In the genomic region with DNA sequence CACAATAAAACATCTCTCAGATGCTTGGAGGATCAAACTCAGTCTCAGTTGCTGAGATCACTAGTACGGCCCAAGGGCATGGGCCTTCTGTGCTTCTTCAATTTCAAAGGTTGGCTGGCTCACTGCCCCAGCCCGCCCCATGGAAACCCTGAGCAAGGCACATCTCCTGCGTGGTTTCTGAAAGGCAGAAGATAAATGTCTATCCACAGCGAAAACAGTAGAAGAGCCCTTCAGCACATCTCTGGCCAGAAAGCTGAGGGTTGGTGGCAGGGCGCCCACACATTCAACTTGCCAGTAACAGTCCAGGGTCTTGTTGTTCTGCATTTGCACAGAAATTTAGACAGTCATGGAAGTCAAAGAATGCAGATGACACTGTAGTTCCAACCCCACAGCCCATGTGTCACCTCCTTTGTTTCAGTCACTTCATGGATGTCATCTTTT, we compare ENCODE assay signal across 19 cellular contexts. TPM values are rescaled to one million over a fixed set of nuclear protein-coding genes. Genes with fewer than 3 reads are reported as not detected.
DNase-seq lines count a peak whose midpoint lies in the region; ATAC-seq and TF ChIP-seq lines count a peak whose summit lies in the region.
"Had no signal": no experiment of that assay in that cellular context is flagged by ENCODE, and none has a peak within 500 bp of the region (broad histone marks: within the 10 kb centered on the region; RNA-seq: fewer than 3 reads in every experiment).

No MANE protein-coding gene starts in this region.

- H3K36me3 ChIP-seq in esophagus muscularis mucosa: no peaks in the 10 kb centered on the region
- no peaks in the 10 kb centered on the region for H3K36me3 ChIP-seq in endodermal cell (ENCODE audit: control insufficient read depth, insufficient read depth, low read length)
- H3K36me3 ChIP-seq: spleen had no signal

- H3K27ac Mint-ChIP-seq in nephron progenitor cell: peak overlapping the region; percentile 20
- H3K27ac Mint-ChIP-seq in endodermal cell: no peak overlapping the region
- H3K27ac Mint-ChIP-seq: activated CD4-positive, alpha-beta T cell treated with anti-CD3 and anti-CD28 coated beads, Interleukin-2, amount 10 ng/mL, durations not matched to agents 7 days and 5 days; activated naive CD8-positive, alpha-beta T cell; stimulated activated naive B cell treated with anti-CD40 and anti-IgM and Interleukin-4, amounts not matched to agents 10 μg/mL and 1 μg/mL and 100 μg/mL, for 72 hours had no signal

- peaks cover 6% of the 10 kb centered on the region for H3K36me3 Mint-ChIP-seq in nephron progenitor cell (ENCODE audit: low read depth)
- H3K36me3 Mint-ChIP-seq in endodermal cell (ENCODE audit: low read depth): no peaks in the 10 kb centered on the region
- H3K36me3 Mint-ChIP-seq: activated naive CD8-positive, alpha-beta T cell; stimulated activated naive B cell treated with anti-CD40 and anti-IgM and Interleukin-4, amounts not matched to agents 10 μg/mL and 1 μg/mL and 100 μg/mL, for 72 hours had no signal

- DNase-seq in Right ventricle myocardium inferior (ENCODE audit: missing footprints) (no peak), cardiac septum (ENCODE audit: low spot score) (no peak), esophagus muscularis mucosa (ENCODE audit: extremely low spot score) (no peak), nephron progenitor cell (no peak), NCI-H526 treated with DMSO at 0.1 percent for 48 hours (lab: John Stamatoyannopoulos, UW) (no peak), endodermal cell (no peak)
- DNase-seq in stimulated activated CD4-positive, alpha-beta T cell treated with anti-CD3 and anti-CD28 coated beads, Interleukin-2, amount 100 ng/mL, for 48 hours: no peak
- DNase-seq: activated CD4-positive, alpha-beta T cell treated with anti-CD3 and anti-CD28 coated beads, Interleukin-2, amount 10 ng/mL, durations not matched to agents 7 days and 5 days; activated T-cell treated with anti-CD3 and anti-CD28 coated beads, Interleukin-2, amount 50 U/mL, for 1 hour; kidney glomerular epithelial cell; NCI-H1092 treated with DMSO at 0.1 percent for 48 hours; NCI-H2171 treated with DMSO at 0.1 percent for 48 hours; SHP77 treated with DMSO at 0.1 percent for 48 hours; spleen; stimulated activated naive B cell treated with anti-CD40 and anti-IgM and Interleukin-4, amounts not matched to agents 10 μg/mL and 1 μg/mL and 100 μg/mL, for 72 hours had no signal

- peak overlapping the region; percentile 10 to 70 (median 30) for H3K27ac ChIP-seq in esophagus muscularis mucosa (replicated peaks in 1 of 4)
- no peak overlapping the region for H3K27ac ChIP-seq in endodermal cell (ENCODE audit: low read depth, low read length)
- H3K27ac ChIP-seq: parathyroid adenoma, spleen had no signal

- H3K9me3 Mint-ChIP-seq in nephron progenitor cell (peaks cover 9% of the 10 kb centered on the region), endodermal cell (peaks cover under 1% of the 10 kb centered on the region)
- H3K9me3 Mint-ChIP-seq: activated CD4-positive, alpha-beta T cell treated with anti-CD3 and anti-CD28 coated beads, Interleukin-2, amount 10 ng/mL, durations not matched to agents 7 days and 5 days; IgD-negative memory B cell; stimulated activated naive B cell treated with anti-CD40 and anti-IgM and Interleukin-4, amounts not matched to agents 10 μg/mL and 1 μg/mL and 100 μg/mL, for 72 hours had no signal

- H3K27me3 Mint-ChIP-seq in nephron progenitor cell (ENCODE audit: low read depth, poor library complexity) (peaks cover 3% of the 10 kb centered on the region), endodermal cell (ENCODE audit: insufficient read depth) (peaks cover 8% of the 10 kb centered on the region)
- H3K27me3 Mint-ChIP-seq: activated naive CD8-positive, alpha-beta T cell; IgD-negative memory B cell; stimulated activated naive B cell treated with anti-CD40 and anti-IgM and Interleukin-4, amounts not matched to agents 10 μg/mL and 1 μg/mL and 100 μg/mL, for 72 hours had no signal

- no peak for TF ChIP-seq POLR2A in esophagus muscularis mucosa (IDR thresholded peaks at IDR 0.05; ENCODE audit: low read depth)

- TF ChIP-seq CTCF in esophagus muscularis mucosa (IDR thresholded peaks at IDR 0.05) (no peak), nephron progenitor cell (IDR thresholded peaks at IDR 0.05) (no peak), endodermal cell (conservative IDR thresholded peaks at IDR 0.05) (no peak)

- H3K27me3 ChIP-seq in esophagus muscularis mucosa: no peaks in the 10 kb centered on the region
- no peaks in the 10 kb centered on the region for H3K27me3 ChIP-seq in endodermal cell (ENCODE audit: control insufficient read depth, insufficient read depth, low read length, poor library complexity, severe bottlenecking)
- H3K27me3 ChIP-seq: spleen had no signal

- H3K4me1 ChIP-seq in esophagus muscularis mucosa (peaks cover 0 to 19% (median 14%) of the 10 kb centered on the region in 4 donors), endodermal cell (ENCODE audit: control insufficient read depth, insufficient read depth, low read length) (no peaks in the 10 kb centered on the region)
- H3K4me1 ChIP-seq: parathyroid adenoma had no signal

- H3K9ac ChIP-seq in endodermal cell (ENCODE audit: extremely low read depth, low read length, poor library complexity, severe bottlenecking): no peak overlapping the region
- H3K9ac ChIP-seq: parathyroid adenoma had no signal

- no peak for TF ChIP-seq EP300 in esophagus muscularis mucosa (IDR thresholded peaks at IDR 0.05)

- intact Hi-C loops in Right ventricle myocardium inferior (cut with DNase I): no loop called here
- intact Hi-C loops in cardiac septum (cut with DNase I): loop anchor here (5.0 kb wide), 1 partner anchor 199 kb away; no protein-coding TSS in a partner anchor
- intact Hi-C loops in esophagus muscularis mucosa (cut with DNase I): no loop called here

- 68% methylated on average over 5 of the region's 5 CpGs for WGBS in esophagus muscularis mucosa
- WGBS in endodermal cell (ENCODE audit: insufficient coverage in 1 of 2, insufficient read length in 1 of 2), 2 experiments: 89 to 90% methylated on average over 4 to 5 of the region's 5 CpGs

- H3K9me3 ChIP-seq in esophagus muscularis mucosa: no peaks in the 10 kb centered on the region
- no peaks in the 10 kb centered on the region for H3K9me3 ChIP-seq in endodermal cell (ENCODE audit: control insufficient read depth, low read length)
- H3K9me3 ChIP-seq: spleen had no signal

- ATAC-seq in Right ventricle myocardium inferior: peak; percentile 69
- no peak for ATAC-seq in GM19324 (IDR thresholded peaks at IDR 0.05; ENCODE audit: low FRiP score, unreplicated experiment)
- ATAC-seq: stimulated activated naive B cell treated with anti-CD40 and anti-IgM and Interleukin-4, amounts not matched to agents 10 μg/mL and 1 μg/mL and 100 μg/mL, for 72 hours had no signal

- H3K4me3 ChIP-seq in esophagus muscularis mucosa (no peak overlapping the region), endodermal cell (ENCODE audit: low read length) (no peak overlapping the region)
- H3K4me3 ChIP-seq: spleen had no signal

- peaks cover 28% of the 10 kb centered on the region for H3K4me1 Mint-ChIP-seq in nephron progenitor cell
- H3K4me1 Mint-ChIP-seq in endodermal cell: no peaks in the 10 kb centered on the region

- H3K4me3 Mint-ChIP-seq in nephron progenitor cell (no peak overlapping the region), endodermal cell (no peak overlapping the region)
- H3K4me3 Mint-ChIP-seq: activated CD4-positive, alpha-beta T cell treated with anti-CD3 and anti-CD28 coated beads, Interleukin-2, amount 10 ng/mL, durations not matched to agents 7 days and 5 days; activated naive CD8-positive, alpha-beta T cell; stimulated activated naive B cell treated with anti-CD40 and anti-IgM and Interleukin-4, amounts not matched to agents 10 μg/mL and 1 μg/mL and 100 μg/mL, for 72 hours had no signal

RNA-seq across cellular contexts. Expression of a gene that starts 24.0 kb away (rescaled TPM):
- total RNA-seq in Right ventricle myocardium inferior: 41.0 TPM
- 95.3 TPM for total RNA-seq in cardiac septum
- total RNA-seq in esophagus muscularis mucosa: 10 to 100 TPM; 30.6 to 43.0 (median 40.0) TPM
- total RNA-seq in endodermal cell: 10 to 100 TPM; 20.3 to 32.2 TPM
- polyA plus RNA-seq in endodermal cell (2013, experiment 1 of 2): 17.0 TPM
- polyA plus RNA-seq in endodermal cell (2013, experiment 2 of 2): 16.1 TPM
